13 cellular contexts compared by ENCODE assay signal in the genomic region with DNA sequence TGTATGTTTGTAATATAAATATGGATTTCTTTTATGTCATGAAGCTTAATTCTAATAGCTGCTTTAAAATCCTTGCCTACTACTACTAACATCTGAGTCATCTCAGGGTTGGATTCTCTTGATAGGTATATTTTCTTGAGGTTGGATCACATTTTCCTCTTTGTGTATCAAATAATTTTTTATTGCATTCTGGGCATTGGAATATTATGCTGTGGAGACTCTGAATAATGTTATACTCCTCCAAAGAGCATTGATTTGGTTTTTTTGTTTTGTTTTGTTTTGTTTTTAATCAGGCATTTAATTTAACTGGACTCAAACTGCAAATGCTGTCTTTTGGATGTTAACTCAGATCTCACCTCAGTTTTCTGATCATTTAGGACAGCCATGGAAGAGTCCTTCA.
"Had no signal": no experiment of that assay in that cellular context is flagged by ENCODE, and none has a peak within 500 bp of the region (broad histone marks: within the 10 kb centered on the region; RNA-seq: fewer than 3 reads in every experiment).

No MANE protein-coding gene starts in this region.

- H3K27ac Mint-ChIP-seq: activated B cell treated with CpG ODN at 0.5 μM for 24 hours had no signal

- H3K9me3 ChIP-seq: colonic mucosa, esophagus muscularis mucosa, pancreas, spleen, thyroid gland, uterus had no signal

- H3K4me3 Mint-ChIP-seq: activated B cell treated with CpG ODN at 0.5 μM for 24 hours had no signal

- H3K27me3 ChIP-seq: cardiac muscle cell, colonic mucosa, esophagus muscularis mucosa, pancreas, spleen, thyroid gland, uterus had no signal

- H3K4me1 ChIP-seq: colonic mucosa, uterus had no signal

- H3K27ac ChIP-seq: cardiac muscle cell, colonic mucosa, esophagus muscularis mucosa, pancreas, spleen, thyroid gland, uterus had no signal

- H3K4me3 ChIP-seq: cardiac muscle cell, colonic mucosa, esophagus muscularis mucosa, pancreas, spleen, thyroid gland, uterus had no signal

- DNase-seq: activated B cell treated with CpG ODN at 0.5 μM for 24 hours; activated T-cell treated with anti-CD3 and anti-CD28 coated beads, Interleukin-2, amount 50 U/mL, for 1 hour; colonic mucosa; islet precursor cell; midbrain; pancreas; spleen; thyroid gland; uterus had no signal

- ATAC-seq: left lobe of liver, pancreas, sciatic nerve had no signal

- H3K36me3 ChIP-seq: uterus had no signal

- H3K9me3 Mint-ChIP-seq: activated B cell treated with CpG ODN at 0.5 μM for 24 hours had no signal

- H3K27me3 Mint-ChIP-seq: activated B cell treated with CpG ODN at 0.5 μM for 24 hours had no signal
